ENCODE assay signal across 17 cellular contexts in genomic region chr7:69957661-69958060, GRCh38.
DNase-seq lines count a peak whose midpoint lies in the region; ATAC-seq and TF ChIP-seq lines count a peak whose summit lies in the region.
"Had no signal": no experiment of that assay in that cellular context is flagged by ENCODE, and none has a peak within 500 bp of the region (broad histone marks: within the 10 kb centered on the region; RNA-seq: fewer than 3 reads in every experiment).

No MANE protein-coding gene starts in this region.

- ATAC-seq in Right ventricle myocardium superior (ENCODE audit: poor library complexity) (peak; percentile 39), right cardiac atrium (no peak), left ventricle myocardium superior (peak; percentile 62), psoas muscle (peak in 3 of 4 donors; percentile 27 to 48 (median 40)), lower lobe of right lung (no peak)
- ATAC-seq: CD8-positive, alpha-beta T cell had no signal

- no peak overlapping the region for H3K9ac ChIP-seq in endodermal cell (ENCODE audit: extremely low read depth, low read length, poor library complexity, severe bottlenecking)
- H3K9ac ChIP-seq: BLaER1 treated with 17β-estradiol and CSF1 and Interleukin-3, amounts not matched to agents 10 nM and 100 nM had no signal

- DNase-seq in Right ventricle myocardium superior (no peak), right cardiac atrium (no peak), left ventricle myocardium superior (no peak), cardiac septum (ENCODE audit: low spot score) (no peak), endodermal cell (no peak), psoas muscle (no peak), lower lobe of right lung (no peak), HT-29 (ENCODE audit: low spot score) (no peak)
- DNase-seq: 8988T; ACHN; Caco-2; Calu3; CD4-positive, alpha-beta T cell; CD8-positive, alpha-beta T cell; GF-D8 had no signal

- peaks cover 31% of the 10 kb centered on the region for H3K4me1 Mint-ChIP-seq in endodermal cell

- H3K4me3 Mint-ChIP-seq in endodermal cell = no peak overlapping the region
- H3K4me3 Mint-ChIP-seq: CD4-positive, alpha-beta T cell; CD8-positive, alpha-beta T cell had no signal

- intact Hi-C loops in Right ventricle myocardium superior (cut with DNase I) (no loop called here), right cardiac atrium (cut with DNase I) (loop anchor here in 1 of 4 donors (10.0 kb wide), 1 partner anchor 57 kb away; no protein-coding TSS in a partner anchor), left ventricle myocardium superior (cut with micrococcal nuclease) (no loop called here), cardiac septum (cut with DNase I) (no loop called here), psoas muscle (cut with DNase I) (no loop called here), lower lobe of right lung (cut with DNase I) (no loop called here)

- TF ChIP-seq CTCF in endodermal cell (conservative IDR thresholded peaks at IDR 0.05) = peak; percentile 18
- no peak for TF ChIP-seq CTCF in psoas muscle (IDR thresholded peaks at IDR 0.05)
- TF ChIP-seq CTCF in lower lobe of right lung (IDR thresholded peaks at IDR 0.05) = no peak

- no peak overlapping the region for H3K27ac Mint-ChIP-seq in endodermal cell
- H3K27ac Mint-ChIP-seq: CD4-positive, alpha-beta T cell; CD8-positive, alpha-beta T cell had no signal

- H3K36me3 Mint-ChIP-seq in endodermal cell (ENCODE audit: low read depth) = no peaks in the 10 kb centered on the region
- H3K36me3 Mint-ChIP-seq: CD8-positive, alpha-beta T cell had no signal

- H3K27ac ChIP-seq in right cardiac atrium (ENCODE audit: low read length) (no peak overlapping the region), endodermal cell (ENCODE audit: low read depth, low read length) (no peak overlapping the region), psoas muscle (no peak overlapping the region), lower lobe of right lung (no peak overlapping the region)
- H3K27ac ChIP-seq: BLaER1 treated with 17β-estradiol and CSF1 and Interleukin-3, amounts not matched to agents 10 nM and 100 nM; C4-2B had no signal

- H3K36me3 ChIP-seq in endodermal cell (ENCODE audit: control insufficient read depth, insufficient read depth, low read length) (no peaks in the 10 kb centered on the region), psoas muscle (ENCODE audit: insufficient read depth in 1 of 2, low read depth in 1 of 2) (no peaks in the 10 kb centered on the region), lower lobe of right lung (no peaks in the 10 kb centered on the region)
- H3K36me3 ChIP-seq: BLaER1 treated with 17β-estradiol and CSF1 and Interleukin-3, amounts not matched to agents 10 nM and 100 nM had no signal

- H3K4me3 ChIP-seq in right cardiac atrium (ENCODE audit: low read length) = no peak overlapping the region
- H3K4me3 ChIP-seq in endodermal cell (ENCODE audit: low read length) = no peak overlapping the region
- no peak overlapping the region for H3K4me3 ChIP-seq in psoas muscle
- H3K4me3 ChIP-seq in lower lobe of right lung = no peak overlapping the region
- H3K4me3 ChIP-seq: BLaER1 treated with 17β-estradiol and CSF1 and Interleukin-3, amounts not matched to agents 10 nM and 100 nM had no signal

- H3K27me3 ChIP-seq in right cardiac atrium (ENCODE audit: control insufficient read depth, insufficient read depth) = no peaks in the 10 kb centered on the region
- no peaks in the 10 kb centered on the region for H3K27me3 ChIP-seq in endodermal cell (ENCODE audit: control insufficient read depth, insufficient read depth, low read length, poor library complexity, severe bottlenecking)
- no peaks in the 10 kb centered on the region for H3K27me3 ChIP-seq in psoas muscle (ENCODE audit: insufficient read depth in 3 of 3, low read length in 2 of 3)
- no peaks in the 10 kb centered on the region for H3K27me3 ChIP-seq in lower lobe of right lung (ENCODE audit: low read depth)
- H3K27me3 ChIP-seq: BLaER1 treated with 17β-estradiol and CSF1 and Interleukin-3, amounts not matched to agents 10 nM and 100 nM had no signal

- peaks cover 16% of the 10 kb centered on the region for H3K4me1 ChIP-seq in right cardiac atrium (ENCODE audit: control insufficient read depth, insufficient read depth, low read length)
- peaks cover 16% of the 10 kb centered on the region for H3K4me1 ChIP-seq in endodermal cell (ENCODE audit: control insufficient read depth, insufficient read depth, low read length)
- H3K4me1 ChIP-seq in psoas muscle = peaks cover 22% of the 10 kb centered on the region
- H3K4me1 ChIP-seq in lower lobe of right lung = peaks cover 13% of the 10 kb centered on the region
- H3K4me1 ChIP-seq: Caco-2 had no signal

- WGBS in right cardiac atrium = 84% methylated on average over 2 of the region's 2 CpGs
- WGBS in endodermal cell (ENCODE audit: insufficient coverage in 1 of 2, insufficient read length in 1 of 2), 2 experiments = 86% methylated on average over 2 of the region's 2 CpGs; no CpG with 5 or more reads in 1 of the 2 experiments
- 43 to 51% (median 47%) methylated on average over 2 of the region's 2 CpGs for WGBS in psoas muscle, 3 donors

- no peaks in the 10 kb centered on the region for H3K27me3 Mint-ChIP-seq in endodermal cell (ENCODE audit: insufficient read depth)
- H3K27me3 Mint-ChIP-seq: CD4-positive, alpha-beta T cell had no signal

- no peaks in the 10 kb centered on the region for H3K9me3 ChIP-seq in right cardiac atrium (ENCODE audit: control insufficient read depth, low read length)
- H3K9me3 ChIP-seq in endodermal cell (ENCODE audit: control insufficient read depth, low read length) = no peaks in the 10 kb centered on the region
- no peaks in the 10 kb centered on the region for H3K9me3 ChIP-seq in psoas muscle
- no peaks in the 10 kb centered on the region for H3K9me3 ChIP-seq in lower lobe of right lung
- H3K9me3 ChIP-seq: BLaER1 treated with 17β-estradiol and CSF1 and Interleukin-3, amounts not matched to agents 10 nM and 100 nM; Caco-2 had no signal

- H3K9me3 Mint-ChIP-seq in endodermal cell = no peaks in the 10 kb centered on the region
- H3K9me3 Mint-ChIP-seq: CD4-positive, alpha-beta T cell; CD8-positive, alpha-beta T cell had no signal

Comparison
In these comparisons a context has a peak if more than half of its experiments do, and no peak if none do; other contexts are left out.
1. ATAC-seq: peak in Right ventricle myocardium superior (single experiment), left ventricle myocardium superior (single experiment) and psoas muscle (3 of 4); none in right cardiac atrium (0 of 2) and lower lobe of right lung (0 of 2).